In the genomic region with DNA sequence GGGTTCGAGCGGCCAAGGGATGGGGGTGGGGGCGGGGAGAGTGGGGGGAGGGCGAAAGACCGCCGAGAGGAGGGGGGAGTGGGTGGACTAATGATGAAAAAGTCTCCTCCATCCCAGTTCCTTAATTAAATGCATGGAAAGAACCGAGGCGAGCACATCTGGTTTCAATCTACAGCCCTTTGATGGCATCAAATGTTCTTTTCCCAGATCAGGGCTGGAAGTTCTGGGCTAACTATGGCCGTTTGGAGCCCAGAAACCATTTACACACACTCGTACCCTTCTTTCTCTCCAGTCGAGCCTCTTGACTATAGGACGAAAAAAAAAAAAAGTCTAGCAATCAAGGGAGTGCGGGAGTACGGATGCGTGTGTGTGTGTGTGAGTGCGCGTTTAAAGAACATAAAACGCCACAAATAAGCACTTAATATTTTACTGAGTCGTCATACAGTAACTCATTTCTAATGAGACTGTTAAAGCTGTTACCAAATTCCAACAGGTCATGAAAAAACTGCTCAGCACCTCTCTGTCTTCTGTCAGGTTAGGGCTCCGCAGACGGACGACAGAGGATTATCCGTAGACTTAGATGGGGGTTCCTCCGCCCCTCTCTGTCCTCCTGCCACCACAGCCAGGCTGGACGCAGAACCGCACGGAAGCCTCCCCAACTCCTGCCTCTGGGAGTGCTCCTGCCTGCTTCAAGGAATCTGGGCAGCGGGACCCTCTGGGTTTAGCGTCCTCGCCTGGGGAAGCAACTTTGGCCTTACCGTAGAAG, we compare ENCODE assay signal across 9 cellular contexts. TPM values are rescaled to one million over a fixed set of nuclear protein-coding genes. Genes with fewer than 3 reads are reported as not detected.
A peak's percentile ranks its signal among the peaks of the same experiment; 100 is the strongest.
DNase-seq lines count a peak whose midpoint lies in the region; ATAC-seq and TF ChIP-seq lines count a peak whose summit lies in the region.
"Had no signal": no experiment of that assay in that cellular context is flagged by ENCODE, and none has a peak within 500 bp of the region (broad histone marks: within the 10 kb centered on the region; RNA-seq: fewer than 3 reads in every experiment).

No MANE protein-coding gene starts in this region.

- ATAC-seq in HG03439 (IDR thresholded peaks at IDR 0.05; ENCODE audit: unreplicated experiment) (no peak), GM21367 (IDR thresholded peaks at IDR 0.05; ENCODE audit: unreplicated experiment) (no peak)

- H3K9me3 ChIP-seq in adipocyte (ENCODE audit: control insufficient read depth, low read length) (no peaks in the 10 kb centered on the region), hepatocyte (ENCODE audit: low read depth) (no peaks in the 10 kb centered on the region)

- peaks cover 19% of the 10 kb centered on the region for H3K4me1 ChIP-seq in adipocyte (ENCODE audit: control insufficient read depth, insufficient read depth, low read length)
- H3K4me1 ChIP-seq in hepatocyte (ENCODE audit: insufficient read depth): peaks cover 25% of the 10 kb centered on the region

- peak overlapping the region; percentile 87 for H3K4me2 ChIP-seq in hepatocyte

- H3K27me3 ChIP-seq in adipocyte (replicated peaks; ENCODE audit: control insufficient read depth, insufficient read depth, low read length) (no peaks in the 10 kb centered on the region), hepatocyte (peaks cover 95% of the 10 kb centered on the region)

- DNase-seq in GM04504 (ENCODE audit: low read depth): peak; percentile 25
- DNase-seq in adipocyte (ENCODE audit: low read depth): peak; percentile 83
- peak; percentile 48 for DNase-seq in hepatocyte (ENCODE audit: low spot score)
- no peak for DNase-seq in NCI-H1694 (lab: John Stamatoyannopoulos, UW)
- DNase-seq in HPDE6-E6E7 (ENCODE audit: extremely low spot score): no peak
- DNase-seq: SHP77 had no signal

- peak overlapping the region; percentile 99 for H3K9ac ChIP-seq in adipocyte (ENCODE audit: low read length)

- H2AFZ ChIP-seq in hepatocyte: peak overlapping the region; percentile 15

- H3K36me3 ChIP-seq in adipocyte (ENCODE audit: control insufficient read depth, insufficient read depth, low read length, severe bottlenecking): no peaks in the 10 kb centered on the region
- H3K36me3 ChIP-seq in hepatocyte (replicated peaks; ENCODE audit: insufficient read depth, low read depth): no peaks in the 10 kb centered on the region

- H3K27ac ChIP-seq in hepatocyte (peak overlapping the region; percentile 94), skin epidermis (peak overlapping the region in 20 of 21 experiments; percentile 40 to 98 (median 87))

- 1% methylated on average over 30 of the region's 31 CpGs for WGBS in hepatocyte (ENCODE audit: low lambda C conversion rate, missing lambda C conversion rate)

- no peaks in the 10 kb centered on the region for H3K9me2 ChIP-seq in hepatocyte (replicated peaks; ENCODE audit: insufficient read depth)

- peaks cover 26% of the 10 kb centered on the region for H3K79me2 ChIP-seq in hepatocyte

- TF ChIP-seq CTCF in hepatocyte (IDR thresholded peaks at IDR 0.05; ENCODE audit: poor library complexity): no peak

- peak overlapping the region; percentile 90 for H3K4me3 ChIP-seq in adipocyte (ENCODE audit: low read length)
- peak overlapping the region; percentile 27 for H3K4me3 ChIP-seq in hepatocyte
- peak overlapping the region in 6 of 7 experiments; percentile 5 to 59 (median 42) for H3K4me3 ChIP-seq in skin epidermis

- H4K20me1 ChIP-seq in hepatocyte (ENCODE audit: insufficient read depth, poor library complexity, severe bottlenecking): no peaks in the 10 kb centered on the region

RNA-seq across cellular contexts. Expression of gene PRRX1, which starts 2.1 kb away (rescaled TPM):
- total RNA-seq in hepatocyte: 41.5 and 42.3 TPM in 2 replicates
- polyA plus RNA-seq in hepatocyte: 9.8 and 11.0 TPM in 2 replicates

Comparison
In these comparisons a context has a peak if more than half of its experiments do, and no peak if none do; other contexts are left out.
1. DNase-seq: peak in GM04504 (single experiment), adipocyte (single experiment) and hepatocyte (single experiment); none in NCI-H1694 (single experiment) and HPDE6-E6E7 (single experiment).
2. H3K4me3 ChIP-seq: peak in every context shown above with its lines; median percentile 90 in adipocyte; 42 in skin epidermis; 27 in hepatocyte.